21 cellular contexts compared by ENCODE assay signal in genomic region chr22:38289583-38290082, GRCh38. TPM values are rescaled to one million over a fixed set of nuclear protein-coding genes. Genes with fewer than 3 reads are reported as not detected.
DNase-seq lines count a peak whose midpoint lies in the region; ATAC-seq and TF ChIP-seq lines count a peak whose summit lies in the region.
"Had no signal": no experiment of that assay in that cellular context is flagged by ENCODE, and none has a peak within 500 bp of the region (broad histone marks: within the 10 kb centered on the region; RNA-seq: fewer than 3 reads in every experiment).

No MANE protein-coding gene starts in this region.

- no peak for DNase-seq in left ventricle myocardium inferior
- no peak for DNase-seq in left ventricle myocardium superior
- no peak for DNase-seq in central memory CD8-positive, alpha-beta T cell (ENCODE audit: low spot score in 2 of 2)
- no peak for DNase-seq in mucosa of descending colon
- no peak for DNase-seq in activated naive CD8-positive, alpha-beta T cell treated with anti-CD3 and anti-CD28 coated beads for 36 hours
- DNase-seq: ACHN; activated CD4-positive, alpha-beta T cell treated with anti-CD3 and anti-CD28 coated beads for 4 hours; activated naive CD4-positive, alpha-beta T cell treated with anti-CD3 and anti-CD28 coated beads, Interleukin-2, amount 50 U/mL, for 16 hours; brain microvascular endothelial cell; CD4-positive, alpha-beta memory T cell; DMS79; KBM-7; NCI-H1092; NCI-H748 treated with DMSO at 0.1 percent for 48 hours; stimulated activated naive CD4-positive, alpha-beta T cell; T-helper 9 cell; uterus had no signal

- intact Hi-C loops in left ventricle myocardium inferior (cut with micrococcal nuclease) (no loop called here), left ventricle myocardium superior (cut with micrococcal nuclease) (no loop called here), mucosa of descending colon (cut with DNase I, micrococcal nuclease) (no loop called here)

- H3K36me3 Mint-ChIP-seq in central memory CD8-positive, alpha-beta T cell (ENCODE audit: insufficient read depth) = peaks cover 16% of the 10 kb centered on the region
- peaks cover 3% of the 10 kb centered on the region for H3K36me3 Mint-ChIP-seq in activated naive CD8-positive, alpha-beta T cell treated with anti-CD3 and anti-CD28 coated beads for 36 hours

- H3K4me3 Mint-ChIP-seq in central memory CD8-positive, alpha-beta T cell = no peak overlapping the region
- no peak overlapping the region for H3K4me3 Mint-ChIP-seq in activated naive CD8-positive, alpha-beta T cell treated with anti-CD3 and anti-CD28 coated beads for 36 hours
- H3K4me3 Mint-ChIP-seq: CD4-positive, alpha-beta memory T cell had no signal

- peak overlapping the region; percentile 74 for H3K27ac ChIP-seq in left ventricle myocardium inferior (replicated peaks)
- H3K27ac ChIP-seq: brain microvascular endothelial cell, parathyroid adenoma, uterus had no signal

- no peaks in the 10 kb centered on the region for H3K9me3 ChIP-seq in left ventricle myocardium inferior (replicated peaks)
- no peaks in the 10 kb centered on the region for H3K9me3 ChIP-seq in mucosa of descending colon
- H3K9me3 ChIP-seq: uterus had no signal

- peaks cover 36% of the 10 kb centered on the region for H3K4me1 ChIP-seq in left ventricle myocardium inferior
- H3K4me1 ChIP-seq in mucosa of descending colon (ENCODE audit: low read depth) = no peaks in the 10 kb centered on the region
- H3K4me1 ChIP-seq: parathyroid adenoma, uterus had no signal

- H3K36me3 ChIP-seq in left ventricle myocardium inferior (peaks cover 54% of the 10 kb centered on the region), mucosa of descending colon (ENCODE audit: low read depth) (no peaks in the 10 kb centered on the region)
- H3K36me3 ChIP-seq: uterus had no signal

- H3K4me3 ChIP-seq in left ventricle myocardium inferior (no peak overlapping the region), mucosa of descending colon (no peak overlapping the region)
- H3K4me3 ChIP-seq: uterus had no signal

- TF ChIP-seq CTCF in left ventricle myocardium inferior (IDR thresholded peaks at IDR 0.05; ENCODE audit: borderline replicate concordance) = no peak
- no peak for TF ChIP-seq CTCF in mucosa of descending colon (IDR thresholded peaks at IDR 0.05)

- H3K4me1 Mint-ChIP-seq in central memory CD8-positive, alpha-beta T cell = no peaks in the 10 kb centered on the region
- no peaks in the 10 kb centered on the region for H3K4me1 Mint-ChIP-seq in activated naive CD8-positive, alpha-beta T cell treated with anti-CD3 and anti-CD28 coated beads for 36 hours
- H3K4me1 Mint-ChIP-seq: CD4-positive, alpha-beta memory T cell had no signal

- no peaks in the 10 kb centered on the region for H3K27me3 ChIP-seq in left ventricle myocardium inferior (ENCODE audit: low read depth)
- H3K27me3 ChIP-seq: brain microvascular endothelial cell, uterus had no signal

- no peaks in the 10 kb centered on the region for H3K9me3 Mint-ChIP-seq in central memory CD8-positive, alpha-beta T cell
- no peaks in the 10 kb centered on the region for H3K9me3 Mint-ChIP-seq in activated naive CD8-positive, alpha-beta T cell treated with anti-CD3 and anti-CD28 coated beads for 36 hours
- H3K9me3 Mint-ChIP-seq: CD4-positive, alpha-beta memory T cell had no signal

- H3K27me3 Mint-ChIP-seq in central memory CD8-positive, alpha-beta T cell = no peaks in the 10 kb centered on the region
- H3K27me3 Mint-ChIP-seq in activated naive CD8-positive, alpha-beta T cell treated with anti-CD3 and anti-CD28 coated beads for 36 hours = no peaks in the 10 kb centered on the region
- H3K27me3 Mint-ChIP-seq: CD4-positive, alpha-beta memory T cell had no signal

- H3K27ac Mint-ChIP-seq in central memory CD8-positive, alpha-beta T cell (ENCODE audit: low read depth) = peak overlapping the region; percentile 38
- no peak overlapping the region for H3K27ac Mint-ChIP-seq in activated naive CD8-positive, alpha-beta T cell treated with anti-CD3 and anti-CD28 coated beads for 36 hours

- ATAC-seq in left ventricle myocardium superior = no peak
- ATAC-seq in central memory CD8-positive, alpha-beta T cell (replicated peaks; ENCODE audit: extremely low read depth, poor library complexity, severe bottlenecking) = no peak
- peak; percentile 1 for ATAC-seq in mucosa of descending colon
- ATAC-seq in HG02981 (IDR thresholded peaks at IDR 0.05; ENCODE audit: unreplicated experiment) = no peak
- ATAC-seq in HG03378 (IDR thresholded peaks at IDR 0.05; ENCODE audit: unreplicated experiment) = no peak
- ATAC-seq in HG02678 (IDR thresholded peaks at IDR 0.05; ENCODE audit: unreplicated experiment) = no peak

RNA-seq across cellular contexts. Expression of gene TMEM184B, which starts 16.8 kb away (rescaled TPM):
- total RNA-seq in left ventricle myocardium inferior (50.6 TPM), left ventricle myocardium superior (42.8 TPM), mucosa of descending colon (10 to 100 TPM; 35.9 to 63.1 (median 38.2) TPM)
- 10 to 100 TPM; 18.2 to 20.0 TPM for total RNA-seq in activated naive CD8-positive, alpha-beta T cell treated with anti-CD3 and anti-CD28 coated beads for 36 hours

RNA-seq across cellular contexts. Expression of gene CSNK1E, which starts 27.6 kb away (rescaled TPM):
- total RNA-seq in left ventricle myocardium inferior = 76.1 TPM
- total RNA-seq in left ventricle myocardium superior = 72.6 TPM
- 100 to 1,000 TPM in 1 of 3 donors, 10 to 100 TPM in 2; 87.8 to 100 (median 89.8) TPM for total RNA-seq in mucosa of descending colon
- 100 to 1,000 TPM; 111 to 114 TPM for total RNA-seq in activated naive CD8-positive, alpha-beta T cell treated with anti-CD3 and anti-CD28 coated beads for 36 hours
